ENCODE assay signal across 21 cellular contexts in the genomic region with DNA sequence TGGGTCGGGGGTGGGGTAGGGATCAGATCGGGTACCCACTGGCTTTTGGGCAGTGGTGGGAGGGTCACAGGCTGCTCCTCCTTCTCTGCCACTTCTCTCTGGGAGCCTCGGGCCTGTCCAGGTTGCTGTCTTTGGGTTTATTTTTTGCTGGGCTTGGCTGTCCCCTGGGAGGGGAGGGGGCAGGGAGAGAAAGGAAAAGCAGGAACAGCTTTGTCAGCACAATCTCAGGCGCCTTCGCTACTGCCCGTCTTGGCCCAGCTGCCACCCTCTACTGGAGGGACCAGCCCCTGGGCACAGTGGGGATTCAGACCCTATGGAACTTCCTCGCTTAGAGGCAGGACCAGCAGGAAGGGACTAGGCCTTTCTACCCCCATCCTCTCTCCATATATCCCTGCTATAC. TPM values are rescaled to one million over a fixed set of nuclear protein-coding genes. Genes with fewer than 3 reads are reported as not detected.
DNase-seq lines count a peak whose midpoint lies in the region; ATAC-seq, FAIRE-seq and TF ChIP-seq lines count a peak whose summit lies in the region.
"Had no signal": no experiment of that assay in that cellular context is flagged by ENCODE, and none has a peak within 500 bp of the region (broad histone marks: within the 10 kb centered on the region; RNA-seq: fewer than 3 reads in every experiment).

No MANE protein-coding gene starts in this region.

- FAIRE-seq in K562 (lab: Jason Lieb, UNC) (no peak), GM12891 (lab: Jason Lieb, UNC) (no peak)
- FAIRE-seq: A204.1, GM19239, HTR-8/SVneo had no signal

- no peak overlapping the region for H3K4me3 Mint-ChIP-seq in glutamatergic neuron (ENCODE audit: unreplicated experiment)
- no peak overlapping the region for H3K4me3 Mint-ChIP-seq in stimulated activated memory B cell treated with anti-CD40 and anti-IgM and Interleukin-4, amounts not matched to agents 10 μg/mL and 1 μg/mL and 100 μg/mL, for 72 hours
- H3K4me3 Mint-ChIP-seq: CD8-positive, alpha-beta T cell; GM23338; HFFc6; IgD-negative memory B cell had no signal

- H3K36me3 ChIP-seq in BLaER1 = no peaks in the 10 kb centered on the region
- no peaks in the 10 kb centered on the region for H3K36me3 ChIP-seq in K562 (ENCODE audit: control insufficient read depth, insufficient read depth, low read length)
- H3K36me3 ChIP-seq in sigmoid colon = no peaks in the 10 kb centered on the region

- H3K4me2 ChIP-seq in BLaER1 (peak overlapping the region; percentile 32), K562 (ENCODE audit: insufficient read depth, low read length) (no peak overlapping the region)
- H3K4me2 ChIP-seq: GM23338 had no signal

- no peak overlapping the region for H3K27ac Mint-ChIP-seq in glutamatergic neuron (ENCODE audit: unreplicated experiment)
- no peak overlapping the region for H3K27ac Mint-ChIP-seq in stimulated activated memory B cell treated with anti-CD40 and anti-IgM and Interleukin-4, amounts not matched to agents 10 μg/mL and 1 μg/mL and 100 μg/mL, for 72 hours
- H3K27ac Mint-ChIP-seq: CD8-positive, alpha-beta T cell; GM23338; HFFc6; IgD-negative memory B cell had no signal

- no peak for TF ChIP-seq RAD21 in K562 (CRISPR knock-in tag; conservative IDR thresholded peaks at IDR 0.05 in 1 of 2, IDR thresholded peaks at IDR 0.05 in 1 of 2)

- H3K9me1 ChIP-seq in K562 (ENCODE audit: control insufficient read depth, insufficient read depth, low read length) = no peaks in the 10 kb centered on the region

- 46% methylated on average over 6 of the region's 7 CpGs for WGBS in K562 (ENCODE audit: insufficient coverage, low coverage, missing lambda C conversion rate)
- WGBS in sigmoid colon, 2 donors = 80 to 81% methylated on average over 7 of the region's 7 CpGs

- peaks cover 52% of the 10 kb centered on the region for H3K4me1 ChIP-seq in BLaER1
- H3K4me1 ChIP-seq in K562 (replicated peaks in 1 of 2; ENCODE audit: control insufficient read depth in 2 of 2, insufficient read depth in 2 of 2, low read length in 2 of 2) = peaks cover 0 to 11% of the 10 kb centered on the region in 2 experiments; a peak in 3 of 5 replicates
- H3K4me1 ChIP-seq in sigmoid colon = peaks cover 0 to 86% (median 77%) of the 10 kb centered on the region in 4 donors

- peaks cover 6% of the 10 kb centered on the region for H3K9me3 Mint-ChIP-seq in glutamatergic neuron (ENCODE audit: unreplicated experiment)
- no peaks in the 10 kb centered on the region for H3K9me3 Mint-ChIP-seq in stimulated activated memory B cell treated with anti-CD40 and anti-IgM and Interleukin-4, amounts not matched to agents 10 μg/mL and 1 μg/mL and 100 μg/mL, for 72 hours
- H3K9me3 Mint-ChIP-seq: CD8-positive, alpha-beta T cell; GM23338; HFFc6; IgD-negative memory B cell had no signal

- no peaks in the 10 kb centered on the region for H3K79me2 ChIP-seq in K562 (ENCODE audit: control insufficient read depth, insufficient read depth, low read length)

- DNase-seq in K562 (ENCODE audit: extremely low read depth in 1 of 4, low spot score in 3 of 4) = no peak
- DNase-seq in glutamatergic neuron = peak; percentile 50
- DNase-seq in sigmoid colon = no peak
- no peak for DNase-seq in foreskin fibroblast
- no peak for DNase-seq in GM12891 (ENCODE audit: insufficient read length, low spot score)
- DNase-seq: AML-193; Calu3; CD8-positive, alpha-beta T cell; DMS79 treated with DMSO at 0.1 percent for 48 hours; GF-D8; HFFc6; KG1 had no signal

- intact Hi-C loops in K562 (cut with micrococcal nuclease) (no loop called here), sigmoid colon (cut with DNase I) (no loop called here)

- ATAC-seq in K562 (no peak), GM19395 (IDR thresholded peaks at IDR 0.05; ENCODE audit: unreplicated experiment) (no peak)
- ATAC-seq in stimulated activated memory B cell treated with anti-CD40 and anti-IgM and Interleukin-4, amounts not matched to agents 10 μg/mL and 1 μg/mL and 100 μg/mL, for 72 hours = no peak
- ATAC-seq: CD8-positive, alpha-beta T cell; GM23338; HCT116 had no signal

- H3K36me3 Mint-ChIP-seq in glutamatergic neuron (ENCODE audit: unreplicated experiment) = no peaks in the 10 kb centered on the region
- no peaks in the 10 kb centered on the region for H3K36me3 Mint-ChIP-seq in stimulated activated memory B cell treated with anti-CD40 and anti-IgM and Interleukin-4, amounts not matched to agents 10 μg/mL and 1 μg/mL and 100 μg/mL, for 72 hours
- H3K36me3 Mint-ChIP-seq: CD8-positive, alpha-beta T cell; IgD-negative memory B cell had no signal

- no peak overlapping the region for H2AFZ ChIP-seq in K562 (ENCODE audit: low read depth, low read length)
- H2AFZ ChIP-seq: GM23338 had no signal

- POLR2A ChIA-PET in K562 (lab: Yijun Ruan, JAX) = interaction anchor here (0.6 to 1.5 kb wide), 3 partner anchors 10 to 136 kb away, joined by 3 to 4 read pairs (median 3); no protein-coding TSS in a partner anchor

- TF ChIP-seq POLR2A in K562 (conservative IDR thresholded peaks at IDR 0.05) (no peak), sigmoid colon (IDR thresholded peaks at IDR 0.05) (no peak), GM12891 (IDR thresholded peaks at IDR 0.05; ENCODE audit: low read depth, low read length) (no peak)

- TF ChIP-seq CTCF in K562 (IDR thresholded peaks at IDR 0.05 in 2 of 3, conservative IDR thresholded peaks at IDR 0.05 in 1 of 3; ENCODE audit: insufficient read depth in 2 of 3, low read depth in 1 of 3, low read length in 3 of 3) (no peak), glutamatergic neuron (IDR thresholded peaks at IDR 0.05; ENCODE audit: partially characterized antibody, unreplicated experiment) (no peak), sigmoid colon (IDR thresholded peaks at IDR 0.05) (no peak), foreskin fibroblast (IDR thresholded peaks at IDR 0.05; ENCODE audit: low read depth, low read length) (no peak)

- peaks cover 19% of the 10 kb centered on the region for H3K4me1 Mint-ChIP-seq in glutamatergic neuron (ENCODE audit: low read depth, unreplicated experiment)
- peaks cover 13% of the 10 kb centered on the region for H3K4me1 Mint-ChIP-seq in stimulated activated memory B cell treated with anti-CD40 and anti-IgM and Interleukin-4, amounts not matched to agents 10 μg/mL and 1 μg/mL and 100 μg/mL, for 72 hours

- BruUV-seq in K562 (replicated peaks; lab: Mats Ljungman, UMichigan) = no TSS peak

- no peak overlapping the region for H3K9ac ChIP-seq in BLaER1
- no peak overlapping the region; a peak in 1 of 4 replicates for H3K9ac ChIP-seq in K562 (ENCODE audit: insufficient read depth in 1 of 2, low read depth in 2 of 2, low read length in 2 of 2)

- H4K20me1 ChIP-seq in BLaER1 (peaks cover 23% of the 10 kb centered on the region; the same call in 1 of the 2 replicates), K562 (replicated peaks; ENCODE audit: control insufficient read depth, insufficient read depth, low read length) (peaks cover 14% of the 10 kb centered on the region)

- H3K27me3 ChIP-seq in BLaER1 (0 out of 2 replicates have a peak, but pooled peaks cover 3% of the 10 kb centered on the region), K562 (ENCODE audit: control insufficient read depth in 2 of 2, insufficient read depth in 2 of 2, low read length in 2 of 2) (no peaks in the 10 kb centered on the region), sigmoid colon (no peaks in the 10 kb centered on the region)

- CTCF ChIA-PET in K562 (lab: Yijun Ruan, JAX; ENCODE audit: low intra/inter-chr PET ratio) = no interaction called here

- in situ Hi-C loops in K562 (cut with MboI) = no loop called here

- TF ChIP-seq EP300 in K562 (IDR thresholded peaks at IDR 0.05; ENCODE audit: low read length) = no peak
- no peak for TF ChIP-seq EP300 in sigmoid colon (IDR thresholded peaks at IDR 0.05)

- H3K27ac ChIP-seq in BLaER1 (no peak overlapping the region), K562 (ENCODE audit: extremely low read depth, low read depth, low read length) (no peak overlapping the region), sigmoid colon (peak overlapping the region; percentile 20 to 93 (median 56))

- peaks cover 7% of the 10 kb centered on the region for H3K27me3 Mint-ChIP-seq in glutamatergic neuron (ENCODE audit: unreplicated experiment)
- H3K27me3 Mint-ChIP-seq in stimulated activated memory B cell treated with anti-CD40 and anti-IgM and Interleukin-4, amounts not matched to agents 10 μg/mL and 1 μg/mL and 100 μg/mL, for 72 hours = peaks cover 32% of the 10 kb centered on the region

- H3K9me3 ChIP-seq in BLaER1 (no peaks in the 10 kb centered on the region), K562 (replicated peaks; ENCODE audit: control insufficient read depth, insufficient read depth, low read depth, low read length) (no peaks in the 10 kb centered on the region), sigmoid colon (no peaks in the 10 kb centered on the region)

- H3K4me3 ChIP-seq in BLaER1 (no peak overlapping the region), K562 (no peak overlapping the region), sigmoid colon (no peak overlapping the region), foreskin fibroblast (ENCODE audit: low read depth in 1 of 2, low read length in 2 of 2) (no peak overlapping the region)
- H3K4me3 ChIP-seq: GM23338 had no signal

TF ChIP-seq in GM12891, 5 proteins besides CTCF, POLR2A, EP300 and RAD21 (continues in another document):
- TF ChIP-seq POLR2AphosphoS5 (IDR thresholded peaks at IDR 0.05; ENCODE audit: low read depth, low read length) (no peak), SPI1 (IDR thresholded peaks at IDR 0.05; ENCODE audit: low read depth, low read length) (no peak), TAF1 (IDR thresholded peaks at IDR 0.05; ENCODE audit: low read depth, low read length) (no peak)

RNA-seq across cellular contexts. Expression of a gene that starts 8.4 kb away (rescaled TPM):
- total RNA-seq in K562 (2011; cell fraction: chromatin; rRNA removed; ENCODE audit: low replicate concordance) = 4.1 and 12.8 TPM in 2 replicates
- 7.4 and 7.5 TPM in 2 replicates for total RNA-seq in K562 (2011; cell fraction: nucleolus; rRNA removed)
- 4.4 and 4.6 TPM in 2 replicates for total RNA-seq in K562 (2011; cell fraction: nucleoplasm; rRNA removed)
- total RNA-seq in K562 (2014; rRNA removed) (1.6 and 1.8 TPM in 2 replicates), K562 (2014; rRNA removed; fragmentation: Illumina TruSeq; extraction: Trizol) (0.64 and 0.76 TPM in 2 replicates), K562 (2015; rRNA removed; fragmentation: Illumina TruSeq; extraction: Trizol) (0.72 and 0.79 TPM in 2 replicates), K562 (2021) (3.8 and 4.1 TPM in 2 replicates), glutamatergic neuron (ENCODE audit: unreplicated experiment) (0.76 TPM), sigmoid colon (10 to 100 TPM in 1 of 4 donors, 1 to 10 TPM in 3; 4.8 to 10.8 (median 8.7) TPM)
- polyA plus RNA-seq in K562 (2011; rRNA removed) (0.79 and 1.7 TPM in 2 replicates), K562 (2014; fragmentation: Illumina TruSeq; extraction: Trizol) (3.5 and 3.8 TPM in 2 replicates), K562 (2014; fragmentation: Nextera tagmentation; extraction: Ambion mirVana) (under 1 TPM; 0.07 to 0.27 TPM), K562 (2014; rRNA removed) (3.4 and 3.7 TPM in 2 replicates), sigmoid colon (1 to 10 TPM in 1 of 3 donors, under 1 TPM in 1, not detected in 1; 0.60 to 2.6 TPM)
- polyA plus RNA-seq in K562 (2011; cell fraction: cytosol; rRNA removed) = 1.1 and 1.3 TPM in 2 replicates
- polyA plus RNA-seq in K562 (2011; cell fraction: nucleus; rRNA removed) = 6.3 and 9.8 TPM in 2 replicates
- polyA plus RNA-seq in K562 (2012) = 2.5 and 4.6 TPM in 2 replicates
- 0.42 and 0.49 TPM in 2 replicates for polyA minus RNA-seq in K562 (2011; rRNA and poly(A)+ RNA removed)
- polyA minus RNA-seq in K562 (2011; cell fraction: cytosol; rRNA and poly(A)+ RNA removed) = 1.0 TPM in 2 replicates
- 3.6 and 3.7 TPM in 2 replicates for polyA minus RNA-seq in K562 (2011; cell fraction: nucleus; rRNA and poly(A)+ RNA removed)
- 0.71 TPM for polyA plus RNA-seq in GM12891 (2012; ENCODE audit: low read depth, missing spikeins)
- polyA plus RNA-seq: IgD-negative memory B cell had no signal

Comparison
In these comparisons a context has a peak if more than half of its experiments do, and no peak if none do; other contexts are left out.
1. H3K27ac ChIP-seq: peak in sigmoid colon (4 of 4); none in BLaER1 (single experiment) and K562 (single experiment).